In the genomic region with DNA sequence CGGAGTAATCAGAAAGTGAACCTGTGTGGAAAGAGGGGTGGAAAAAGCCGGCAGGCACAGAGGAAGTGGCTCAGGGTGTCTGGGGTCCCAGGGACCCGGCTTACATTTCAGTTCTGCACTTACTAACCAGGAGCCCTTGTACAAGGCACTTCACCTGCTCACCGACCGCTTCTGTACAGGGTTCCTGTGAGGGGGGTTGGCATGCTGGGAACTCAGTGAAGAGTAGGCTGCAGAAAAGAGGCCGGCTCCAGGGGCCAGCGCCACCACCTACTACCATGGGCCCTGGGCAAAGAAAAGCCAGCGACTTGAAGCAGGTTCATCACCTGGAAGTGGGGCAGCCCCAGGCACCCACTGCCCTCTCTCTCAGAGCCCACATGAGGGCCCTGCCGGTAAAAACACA, we compare ENCODE assay signal across 11 cellular contexts. TPM values are rescaled to one million over a fixed set of nuclear protein-coding genes. Genes with fewer than 3 reads are reported as not detected.
DNase-seq lines count a peak whose midpoint lies in the region; ATAC-seq and TF ChIP-seq lines count a peak whose summit lies in the region.
"Had no signal": no experiment of that assay in that cellular context is flagged by ENCODE, and none has a peak within 500 bp of the region (broad histone marks: within the 10 kb centered on the region; RNA-seq: fewer than 3 reads in every experiment).

No MANE protein-coding gene starts in this region.

- H3K9me3 Mint-ChIP-seq in osteocyte (ENCODE audit: unreplicated experiment): no peaks in the 10 kb centered on the region

- no peaks in the 10 kb centered on the region for H3K27me3 ChIP-seq in adipocyte (replicated peaks; ENCODE audit: control insufficient read depth, insufficient read depth, low read length)
- H3K27me3 ChIP-seq in upper lobe of right lung: no peaks in the 10 kb centered on the region

- peaks cover 52% of the 10 kb centered on the region for H3K4me1 ChIP-seq in adipocyte (ENCODE audit: control insufficient read depth, insufficient read depth, low read length)
- peaks cover 62% of the 10 kb centered on the region for H3K4me1 ChIP-seq in upper lobe of right lung

- H3K27ac ChIP-seq in upper lobe of right lung: peak overlapping the region; percentile 73

- H3K4me1 Mint-ChIP-seq in osteocyte (ENCODE audit: unreplicated experiment): peaks cover 27% of the 10 kb centered on the region

- peak overlapping the region; percentile 56 for H3K9ac ChIP-seq in adipocyte (ENCODE audit: low read length)

- peak overlapping the region; percentile 75 for H3K27ac Mint-ChIP-seq in osteocyte (ENCODE audit: unreplicated experiment)

- H3K27me3 Mint-ChIP-seq in osteocyte (ENCODE audit: unreplicated experiment): no peaks in the 10 kb centered on the region

- ATAC-seq in upper lobe of right lung (peak; percentile 65), HG02884 (IDR thresholded peaks at IDR 0.05; ENCODE audit: unreplicated experiment) (no peak)

- H3K4me3 ChIP-seq in adipocyte (ENCODE audit: low read length) (peak overlapping the region; percentile 19), upper lobe of right lung (no peak overlapping the region)

- H3K36me3 ChIP-seq in adipocyte (ENCODE audit: control insufficient read depth, insufficient read depth, low read length, severe bottlenecking): no peaks in the 10 kb centered on the region
- no peaks in the 10 kb centered on the region for H3K36me3 ChIP-seq in upper lobe of right lung

- no peak overlapping the region for H3K4me3 Mint-ChIP-seq in osteocyte (ENCODE audit: unreplicated experiment)

- no peak for TF ChIP-seq CTCF in osteocyte (IDR thresholded peaks at IDR 0.05)
- TF ChIP-seq CTCF in upper lobe of right lung (IDR thresholded peaks at IDR 0.05): no peak

- peak; percentile 58 for DNase-seq in activated naive CD4-positive, alpha-beta T cell treated with Interleukin-2 at 50 U/mL for 16 hours
- DNase-seq in activated naive CD4-positive, alpha-beta T cell treated with anti-CD3 and anti-CD28 coated beads, Interleukin-2, amount 50 U/mL, for 16 hours: no peak
- no peak for DNase-seq in adipocyte (ENCODE audit: low read depth)
- DNase-seq in osteocyte (ENCODE audit: extremely low spot score, unreplicated experiment): peak; percentile 69
- DNase-seq in upper lobe of right lung: peak; percentile 74
- no peak for DNase-seq in NCI-H2227 treated with DMSO at 0.1 percent for 48 hours (lab: John Stamatoyannopoulos, UW)
- DNase-seq in NOMO-1 (lab: John Stamatoyannopoulos, UW; ENCODE audit: unreplicated experiment in 2 of 2): no peak
- DNase-seq: NCI-H345, T1000 had no signal

- intact Hi-C loops in upper lobe of right lung (cut with DNase I): no loop called here

- H3K9me3 ChIP-seq in adipocyte (ENCODE audit: control insufficient read depth, low read length): no peaks in the 10 kb centered on the region
- H3K9me3 ChIP-seq in upper lobe of right lung: no peaks in the 10 kb centered on the region

- H3K36me3 Mint-ChIP-seq in osteocyte (ENCODE audit: unreplicated experiment): peaks cover 7% of the 10 kb centered on the region

RNA-seq across cellular contexts. Expression of gene STIMATE, which starts 6.2 kb away (rescaled TPM):
- total RNA-seq in osteocyte (22.9 and 25.3 TPM in 2 replicates), upper lobe of right lung (34.7 TPM)

RNA-seq across cellular contexts. Expression of gene MUSTN1, which starts 56.3 kb away (rescaled TPM):
- 2.0 and 6.2 TPM in 2 replicates for total RNA-seq in osteocyte
- total RNA-seq in upper lobe of right lung: 5.4 TPM
- total RNA-seq: pulmonary artery endothelial cell had no signal

Comparison
In these comparisons a context has a peak if more than half of its experiments do, and no peak if none do; other contexts are left out.
1. DNase-seq: peak in activated naive CD4-positive, alpha-beta T cell treated with Interleukin-2 at 50 U/mL for 16 hours (single experiment), osteocyte (single experiment) and upper lobe of right lung (single experiment); none in activated naive CD4-positive, alpha-beta T cell treated with anti-CD3 and anti-CD28 coated beads, Interleukin-2, amount 50 U/mL, for 16 hours (single experiment), adipocyte (single experiment), NCI-H2227 treated with DMSO at 0.1 percent for 48 hours (single experiment) and NOMO-1 (0 of 2).